ENCODE assay signal across 15 cellular contexts in the genomic region with DNA sequence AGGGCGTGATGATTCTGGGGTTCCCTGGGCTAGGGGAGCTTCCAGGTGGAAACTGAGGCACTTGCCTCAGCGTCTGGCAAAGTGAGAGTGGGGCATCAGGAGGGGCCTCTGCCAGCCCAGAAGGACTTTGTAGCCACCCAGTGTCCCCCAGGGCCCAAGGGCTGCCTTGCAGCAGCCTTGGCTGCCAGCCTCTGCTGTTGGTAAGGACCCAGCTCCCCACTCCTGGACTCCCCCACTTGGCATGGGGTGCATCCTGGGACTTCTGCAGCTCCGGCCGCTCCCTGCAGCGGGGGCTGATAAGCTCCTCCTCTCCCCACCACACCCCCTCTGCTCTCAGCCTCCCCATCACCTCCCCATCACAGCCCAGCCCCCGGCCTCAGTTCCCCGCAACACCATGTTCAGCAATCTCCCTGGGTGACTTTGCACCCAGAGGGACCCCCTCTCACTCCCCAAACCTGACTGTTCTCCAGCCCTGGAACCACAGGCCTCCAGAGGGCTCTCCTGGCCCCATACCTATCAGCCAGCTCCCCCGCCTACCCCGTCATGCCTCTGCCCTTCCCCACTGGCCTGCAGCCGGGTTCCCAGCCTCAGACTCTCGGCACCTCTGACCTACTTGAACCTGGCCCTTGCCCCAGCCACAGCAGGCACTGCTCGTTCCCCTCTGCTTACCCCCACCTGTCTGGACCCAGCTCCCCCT.
DNase-seq lines count a peak whose midpoint lies in the region; ATAC-seq and TF ChIP-seq lines count a peak whose summit lies in the region.
"Had no signal": no experiment of that assay in that cellular context is flagged by ENCODE, and none has a peak within 500 bp of the region (broad histone marks: within the 10 kb centered on the region; RNA-seq: fewer than 3 reads in every experiment).

No MANE protein-coding gene starts in this region.

- H3K4me3 Mint-ChIP-seq in endodermal cell = no peak overlapping the region
- H3K4me3 Mint-ChIP-seq: H9 had no signal

- H3K27me3 Mint-ChIP-seq in endodermal cell (ENCODE audit: insufficient read depth) = peaks cover 2% of the 10 kb centered on the region

- H3K4me1 Mint-ChIP-seq in endodermal cell = no peaks in the 10 kb centered on the region

- H3K4me3 ChIP-seq in right atrium auricular region (no peak overlapping the region), endodermal cell (ENCODE audit: low read length) (no peak overlapping the region), lower lobe of right lung (no peak overlapping the region), upper lobe of right lung (no peak overlapping the region), esophagus squamous epithelium (no peak overlapping the region)
- H3K4me3 ChIP-seq: BLaER1 had no signal

- intact Hi-C loops in Right ventricle myocardium inferior (cut with DNase I) (no loop called here), lower lobe of right lung (cut with DNase I) (no loop called here), upper lobe of right lung (cut with DNase I) (no loop called here), esophagus squamous epithelium (cut with DNase I) (no loop called here)

- H3K4me1 ChIP-seq in right atrium auricular region (peaks cover 0 to 17% of the 10 kb centered on the region in 2 donors), endodermal cell (ENCODE audit: control insufficient read depth, insufficient read depth, low read length) (no peaks in the 10 kb centered on the region), lower lobe of right lung (peaks cover 14% of the 10 kb centered on the region), upper lobe of right lung (peaks cover 16% of the 10 kb centered on the region), esophagus squamous epithelium (peaks cover 0 to 14% (median 0%) of the 10 kb centered on the region in 3 donors)

- no peak overlapping the region for H3K9ac ChIP-seq in endodermal cell (ENCODE audit: extremely low read depth, low read length, poor library complexity, severe bottlenecking)
- H3K9ac ChIP-seq: BLaER1 had no signal

- H3K36me3 ChIP-seq in right atrium auricular region (no peaks in the 10 kb centered on the region), endodermal cell (ENCODE audit: control insufficient read depth, insufficient read depth, low read length) (no peaks in the 10 kb centered on the region), lower lobe of right lung (no peaks in the 10 kb centered on the region), upper lobe of right lung (no peaks in the 10 kb centered on the region), esophagus squamous epithelium (no peaks in the 10 kb centered on the region)
- H3K36me3 ChIP-seq: BLaER1 had no signal

- WGBS in endodermal cell (ENCODE audit: insufficient coverage in 1 of 2, insufficient read length in 1 of 2), 2 experiments = 85 to 100% methylated on average over 1 to 12 of the region's 12 CpGs
- 80 to 86% methylated on average over 7 to 8 of the region's 12 CpGs for WGBS in esophagus squamous epithelium, 2 donors

- H3K27me3 ChIP-seq in right atrium auricular region (no peaks in the 10 kb centered on the region), endodermal cell (ENCODE audit: control insufficient read depth, insufficient read depth, low read length, poor library complexity, severe bottlenecking) (no peaks in the 10 kb centered on the region), lower lobe of right lung (ENCODE audit: low read depth) (no peaks in the 10 kb centered on the region), upper lobe of right lung (no peaks in the 10 kb centered on the region), esophagus squamous epithelium (peaks cover 0 to 29% (median 0%) of the 10 kb centered on the region in 4 donors)
- H3K27me3 ChIP-seq: BLaER1 had no signal

- H3K36me3 Mint-ChIP-seq in endodermal cell (ENCODE audit: low read depth) = no peaks in the 10 kb centered on the region

- H3K27ac ChIP-seq in right atrium auricular region (no peak overlapping the region), endodermal cell (ENCODE audit: low read depth, low read length) (no peak overlapping the region), lower lobe of right lung (no peak overlapping the region), upper lobe of right lung (no peak overlapping the region), esophagus squamous epithelium (no peak overlapping the region)
- H3K27ac ChIP-seq: BLaER1 had no signal

- DNase-seq in Right ventricle myocardium inferior (ENCODE audit: missing footprints) (peak; percentile 32), right atrium auricular region (ENCODE audit: low spot score) (no peak), endodermal cell (peak; percentile 66), lower lobe of right lung (peak; percentile 17), upper lobe of right lung (peak; percentile 55), esophagus squamous epithelium (lab: John Stamatoyannopoulos, UW) (no peak), GDM1 (lab: John Stamatoyannopoulos, UW) (no peak)
- DNase-seq: GF-D8, H9, NCI-H1105, NCI-H1694, NCI-H510A treated with DMSO at 0.1 percent for 48 hours, SIG-M5 had no signal

- ATAC-seq in Right ventricle myocardium inferior = no peak
- no peak for ATAC-seq in lower lobe of right lung
- ATAC-seq in upper lobe of right lung = no peak
- no peak for ATAC-seq in GM19463 (IDR thresholded peaks at IDR 0.05; ENCODE audit: unreplicated experiment)

- no peak overlapping the region for H3K27ac Mint-ChIP-seq in endodermal cell

- H3K9me3 ChIP-seq in right atrium auricular region = no peaks in the 10 kb centered on the region
- H3K9me3 ChIP-seq in endodermal cell (ENCODE audit: control insufficient read depth, low read length) = no peaks in the 10 kb centered on the region
- no peaks in the 10 kb centered on the region for H3K9me3 ChIP-seq in lower lobe of right lung
- no peaks in the 10 kb centered on the region for H3K9me3 ChIP-seq in upper lobe of right lung
- H3K9me3 ChIP-seq in esophagus squamous epithelium = no peaks in the 10 kb centered on the region
- H3K9me3 ChIP-seq: BLaER1 had no signal

- TF ChIP-seq CTCF in right atrium auricular region (IDR thresholded peaks at IDR 0.05) = no peak
- no peak for TF ChIP-seq CTCF in endodermal cell (conservative IDR thresholded peaks at IDR 0.05)
- TF ChIP-seq CTCF in lower lobe of right lung (IDR thresholded peaks at IDR 0.05) = no peak
- no peak for TF ChIP-seq CTCF in upper lobe of right lung (IDR thresholded peaks at IDR 0.05)
- no peak for TF ChIP-seq CTCF in esophagus squamous epithelium (IDR thresholded peaks at IDR 0.05)

- H3K9me3 Mint-ChIP-seq in endodermal cell = no peaks in the 10 kb centered on the region
- H3K9me3 Mint-ChIP-seq: H9 had no signal

- TF ChIP-seq POLR2A in esophagus squamous epithelium (IDR thresholded peaks at IDR 0.05) = no peak

Comparison
In these comparisons a context has a peak if more than half of its experiments do, and no peak if none do; other contexts are left out.
1. DNase-seq: peak in Right ventricle myocardium inferior (single experiment), endodermal cell (single experiment), lower lobe of right lung (single experiment) and upper lobe of right lung (single experiment); none in right atrium auricular region (single experiment), esophagus squamous epithelium (single experiment) and GDM1 (single experiment).